ENCODE assay signal across 14 cellular contexts in the genomic region with DNA sequence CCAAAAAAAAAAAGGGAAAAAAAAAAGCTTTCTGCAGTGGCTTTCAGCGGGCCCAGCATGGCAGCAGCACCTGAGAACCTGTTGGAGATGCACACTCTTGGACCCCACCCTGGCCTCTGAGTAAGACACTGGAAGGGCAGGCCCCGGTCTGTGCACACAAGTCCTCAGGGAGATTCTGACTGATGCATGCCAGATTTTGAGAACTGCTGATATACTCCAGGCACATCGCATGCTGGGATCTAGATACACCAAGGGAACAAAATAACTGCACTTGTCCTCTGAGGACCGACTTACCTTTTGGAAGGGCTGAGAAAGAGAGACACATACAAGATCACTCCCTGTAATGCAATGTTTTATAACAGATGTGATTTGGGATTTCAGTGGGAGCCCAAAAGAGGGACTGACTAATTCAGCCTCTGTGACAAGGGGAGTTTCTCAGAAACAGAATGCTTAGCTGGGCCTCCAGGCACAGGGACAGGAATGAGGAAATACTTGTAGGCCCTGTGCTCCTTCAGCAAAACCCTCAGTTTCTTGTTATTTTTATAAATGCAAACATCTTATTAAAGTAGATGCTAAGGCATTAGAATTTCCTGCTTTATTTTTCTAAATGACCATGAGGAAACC. TPM values are rescaled to one million over a fixed set of nuclear protein-coding genes. Genes with fewer than 3 reads are reported as not detected.
A peak's percentile ranks its signal among the peaks of the same experiment; 100 is the strongest.
DNase-seq lines count a peak whose midpoint lies in the region; ATAC-seq and TF ChIP-seq lines count a peak whose summit lies in the region.
"Had no signal": no experiment of that assay in that cellular context is flagged by ENCODE, and none has a peak within 500 bp of the region (broad histone marks: within the 10 kb centered on the region; RNA-seq: fewer than 3 reads in every experiment).

No MANE protein-coding gene starts in this region.

- no peak overlapping the region for H3K4me3 ChIP-seq in fibroblast of lung (replicated peaks in 1 of 4; ENCODE audit: control extremely low read depth in 1 of 4, insufficient read depth in 1 of 4, low read depth in 3 of 4, low read length in 4 of 4)
- H3K4me3 ChIP-seq in muscle layer of colon (ENCODE audit: low read depth in 1 of 2, low read length in 2 of 2), result no peak overlapping the region
- H3K4me3 ChIP-seq in urinary bladder (ENCODE audit: low read depth, low read length), result no peak overlapping the region

- H3K27ac ChIP-seq in RWPE1, result peak overlapping the region; percentile 66
- peak overlapping the region; percentile 11 for H3K27ac ChIP-seq in fibroblast of lung (ENCODE audit: insufficient read depth, low read length)
- peak overlapping the region; percentile 37 for H3K27ac ChIP-seq in muscle layer of colon (ENCODE audit: low read depth, low read length)
- peak overlapping the region; percentile 15 for H3K27ac ChIP-seq in urinary bladder (ENCODE audit: low read depth)

- H3K4me3 Mint-ChIP-seq in T-cell, result no peak overlapping the region
- H3K4me3 Mint-ChIP-seq: activated naive CD8-positive, alpha-beta T cell treated with anti-CD3 and anti-CD28 coated beads, Interleukin-2, amount 10 ng/mL, durations not matched to agents 7 days and 5 days; naive thymus-derived CD4-positive, alpha-beta T cell; T-helper 2 cell treated with Interferon-gamma antibody and Interleukin-4, amounts not matched to agents 5 μg/mL and 100 μg/mL, for 36 hours had no signal

- H3K27me3 ChIP-seq in fibroblast of lung (ENCODE audit: control insufficient read depth, insufficient read depth, low read length), result no peaks in the 10 kb centered on the region
- no peaks in the 10 kb centered on the region for H3K27me3 ChIP-seq in muscle layer of colon (ENCODE audit: control insufficient read depth in 1 of 2, insufficient read depth in 2 of 2, low read length in 2 of 2)

- peaks cover 95% of the 10 kb centered on the region for H3K79me2 ChIP-seq in fibroblast of lung (ENCODE audit: control insufficient read depth, insufficient read depth, low read length)

- no peak for ATAC-seq in T-cell (replicated peaks in 1 of 4)
- ATAC-seq: naive thymus-derived CD4-positive, alpha-beta T cell had no signal

- H3K4me1 ChIP-seq in fibroblast of lung (ENCODE audit: control insufficient read depth, extremely low read depth, insufficient read depth, low read length) (peaks cover 48% of the 10 kb centered on the region), muscle layer of colon (ENCODE audit: insufficient read depth, low read length) (peaks cover 44% of the 10 kb centered on the region), urinary bladder (ENCODE audit: insufficient read depth) (no peaks in the 10 kb centered on the region)

- H2AFZ ChIP-seq in fibroblast of lung (ENCODE audit: low read length), result no peak overlapping the region

- H3K9me3 ChIP-seq in fibroblast of lung (ENCODE audit: control insufficient read depth, insufficient read depth, low read depth, low read length) (no peaks in the 10 kb centered on the region), muscle layer of colon (ENCODE audit: low read length) (no peaks in the 10 kb centered on the region)

- H3K4me1 Mint-ChIP-seq in T-cell, result no peaks in the 10 kb centered on the region
- H3K4me1 Mint-ChIP-seq: activated naive CD8-positive, alpha-beta T cell treated with anti-CD3 and anti-CD28 coated beads, Interleukin-2, amount 10 ng/mL, durations not matched to agents 7 days and 5 days; naive thymus-derived CD4-positive, alpha-beta T cell had no signal

- H3K4me2 ChIP-seq in fibroblast of lung (ENCODE audit: extremely low read depth, insufficient read depth, low read length), result peak overlapping the region; percentile 44

- peaks cover 0 to 5% (median 0%) of the 10 kb centered on the region in 3 donors for H3K9me3 Mint-ChIP-seq in T-cell
- H3K9me3 Mint-ChIP-seq: activated naive CD8-positive, alpha-beta T cell treated with anti-CD3 and anti-CD28 coated beads, Interleukin-2, amount 10 ng/mL, durations not matched to agents 7 days and 5 days; T-helper 2 cell treated with Interferon-gamma antibody and Interleukin-4, amounts not matched to agents 5 μg/mL and 100 μg/mL, for 36 hours had no signal

- H3K36me3 ChIP-seq in fibroblast of lung (ENCODE audit: control insufficient read depth, insufficient read depth, low read length) (peaks cover 3% of the 10 kb centered on the region), muscle layer of colon (ENCODE audit: insufficient read depth, low read length) (peaks cover 5% of the 10 kb centered on the region), urinary bladder (ENCODE audit: insufficient read depth) (no peaks in the 10 kb centered on the region)

- CTCF ChIA-PET in RWPE1 (lab: Yijun Ruan, JAX) (interaction anchor here (0.6 to 1.3 kb wide), 2 partner anchors 253 to 1836 kb away, joined by 3 to 4 read pairs; no protein-coding TSS in a partner anchor), T-cell (lab: Charles Lee) (no interaction called here)

- H4K20me1 ChIP-seq in fibroblast of lung (ENCODE audit: control insufficient read depth, extremely low read depth, insufficient read depth, low read length), result peaks cover 2% of the 10 kb centered on the region

- no peak for TF ChIP-seq CTCF in RWPE1 (conservative IDR thresholded peaks at IDR 0.05; ENCODE audit: low read depth)
- no peak for TF ChIP-seq CTCF in fibroblast of lung (conservative IDR thresholded peaks at IDR 0.05 in 1 of 2, IDR thresholded peaks at IDR 0.05 in 1 of 2; ENCODE audit: low read depth in 1 of 2, low read length in 2 of 2)

- no peak overlapping the region for H3K27ac Mint-ChIP-seq in T-cell
- H3K27ac Mint-ChIP-seq: activated naive CD8-positive, alpha-beta T cell treated with anti-CD3 and anti-CD28 coated beads, Interleukin-2, amount 10 ng/mL, durations not matched to agents 7 days and 5 days; T-helper 2 cell treated with Interferon-gamma antibody and Interleukin-4, amounts not matched to agents 5 μg/mL and 100 μg/mL, for 36 hours had no signal

- H3K36me3 Mint-ChIP-seq in T-cell, result no peaks in the 10 kb centered on the region
- H3K36me3 Mint-ChIP-seq: activated naive CD8-positive, alpha-beta T cell treated with anti-CD3 and anti-CD28 coated beads, Interleukin-2, amount 10 ng/mL, durations not matched to agents 7 days and 5 days; naive thymus-derived CD4-positive, alpha-beta T cell had no signal

- 64% methylated on average over 4 of the region's 4 CpGs for WGBS in urinary bladder

- POLR2A ChIA-PET in RWPE1 (lab: Yijun Ruan, JAX; ENCODE audit: low non-redundant PET) (interaction anchor here (0.5 kb wide), 1 partner anchor 357 kb away, joined by 4 read pairs; no protein-coding TSS in a partner anchor), T-cell (lab: Charles Lee) (no interaction called here)

- DNase-seq in RWPE1 (ENCODE audit: low spot score) (no peak), fibroblast of lung (ENCODE audit: low read depth in 2 of 2) (no peak), T-cell (no peak), mucosa of gallbladder (ENCODE audit: low spot score) (no peak)
- no peak for DNase-seq in stimulated activated CD4-positive, alpha-beta T cell treated with anti-CD3 and anti-CD28 coated beads, Interleukin-4, amount 100 ng/mL, for 4 hours
- DNase-seq: activated naive CD8-positive, alpha-beta T cell treated with anti-CD3 and anti-CD28 coated beads, Interleukin-2, amount 10 ng/mL, durations not matched to agents 7 days and 5 days; Karpas-422; naive thymus-derived CD4-positive, alpha-beta T cell; NCI-H2081; stimulated activated CD4-positive, alpha-beta T cell treated with anti-CD3 and anti-CD28 coated beads, Interleukin-12 subunit alpha, Interleukin-12 subunit beta, amount 100 ng/mL, for 4 hours; stimulated activated CD8-positive, alpha-beta memory T cell treated with anti-CD3 and anti-CD28 coated beads, Interleukin-4, amount 100 ng/mL, for 48 hours had no signal

- H3K27me3 Mint-ChIP-seq in T-cell, result peaks cover 16 to 22% of the 10 kb centered on the region in 2 donors

- H3K9ac ChIP-seq in fibroblast of lung (ENCODE audit: insufficient read depth, low read length) (no peak overlapping the region), muscle layer of colon (ENCODE audit: low read length) (no peak overlapping the region)

RNA-seq across cellular contexts. Expression of a gene that starts 8.2 kb away (rescaled TPM):
- total RNA-seq in fibroblast of lung (36.0 and 55.3 TPM in 2 replicates), urinary bladder (28.2 TPM), T-cell (under 1 TPM in 3 of 5 donors, not detected in 2; 0.16 to 0.79 (median 0.35) TPM), mucosa of gallbladder (87.3 TPM)
- polyA plus RNA-seq in fibroblast of lung (62.7 and 62.8 TPM in 2 replicates), urinary bladder (16.4 TPM)
- 39.9 and 51.2 TPM in 2 replicates for polyA plus RNA-seq in fibroblast of lung (2012)
- 205 and 211 TPM in 2 replicates for polyA minus RNA-seq in fibroblast of lung (ENCODE audit: low replicate concordance)
- total RNA-seq: activated naive CD8-positive, alpha-beta T cell treated with anti-CD3 and anti-CD28 coated beads, Interleukin-2, amount 10 ng/mL, durations not matched to agents 7 days and 5 days had no signal
- polyA plus RNA-seq: naive thymus-derived CD4-positive, alpha-beta T cell had no signal

Comparison
In these comparisons a context has a peak if more than half of its experiments do, and no peak if none do; other contexts are left out.
1. H3K27ac ChIP-seq: peak in every context shown above with its lines; median percentile 66 in RWPE1; 37 in muscle layer of colon; 15 in urinary bladder; 11 in fibroblast of lung.
2. RNA of a gene that starts 8.2 kb away (total RNA-seq): 87.3 TPM in mucosa of gallbladder (single experiment), 36.0 to 55.3 TPM in fibroblast of lung and 28.2 TPM in urinary bladder (single experiment); 0.16 to 0.79 TPM in T-cell; every median in the first group is over 10 times any median in the second.